Comparison of ENCODE assay signal across 8 cellular contexts in the genomic region with DNA sequence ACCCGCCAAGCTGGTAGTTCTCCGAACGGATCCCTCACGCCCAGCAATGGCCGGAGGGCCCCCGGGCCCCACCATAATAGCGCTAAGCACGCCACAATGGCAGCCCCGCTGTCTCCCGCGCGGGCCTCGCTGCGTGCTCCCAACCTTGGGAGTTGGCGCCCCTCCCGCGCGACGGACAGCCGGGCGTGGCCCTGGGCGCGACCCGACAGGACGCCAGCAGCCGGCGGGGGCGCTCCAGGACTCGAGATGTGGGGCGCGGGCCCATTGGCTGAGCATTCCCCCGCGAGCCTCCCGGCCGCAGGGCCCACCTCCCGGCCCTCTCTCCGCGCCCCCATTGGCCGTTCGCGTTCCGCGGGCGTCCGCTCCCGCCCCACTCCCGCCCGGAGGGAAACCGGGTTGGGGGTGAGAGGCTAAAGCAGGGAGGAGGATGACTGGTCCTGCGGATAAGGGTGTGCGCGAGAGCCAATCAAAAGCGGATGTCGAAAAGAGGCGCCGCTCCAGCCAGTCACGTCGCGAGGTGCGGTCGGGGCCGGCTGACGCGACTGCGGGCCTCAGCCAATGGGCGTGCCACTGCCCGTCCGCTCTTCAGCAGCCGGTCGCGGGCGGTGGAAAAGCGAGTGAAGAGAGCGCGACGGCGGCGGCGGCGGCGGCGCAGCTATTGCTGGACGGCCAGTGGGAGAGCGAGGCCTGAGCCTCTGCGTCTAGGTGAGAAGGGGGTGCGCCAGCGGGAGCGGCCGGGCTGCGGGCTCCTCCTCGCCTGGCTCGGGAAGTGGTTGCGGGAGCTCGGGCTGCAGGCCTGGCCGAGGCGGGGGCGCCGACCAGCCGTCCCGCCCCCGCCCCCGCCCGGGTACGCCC.
DNase-seq lines count a peak whose midpoint lies in the region; ATAC-seq and TF ChIP-seq lines count a peak whose summit lies in the region.

A gene with protein sequence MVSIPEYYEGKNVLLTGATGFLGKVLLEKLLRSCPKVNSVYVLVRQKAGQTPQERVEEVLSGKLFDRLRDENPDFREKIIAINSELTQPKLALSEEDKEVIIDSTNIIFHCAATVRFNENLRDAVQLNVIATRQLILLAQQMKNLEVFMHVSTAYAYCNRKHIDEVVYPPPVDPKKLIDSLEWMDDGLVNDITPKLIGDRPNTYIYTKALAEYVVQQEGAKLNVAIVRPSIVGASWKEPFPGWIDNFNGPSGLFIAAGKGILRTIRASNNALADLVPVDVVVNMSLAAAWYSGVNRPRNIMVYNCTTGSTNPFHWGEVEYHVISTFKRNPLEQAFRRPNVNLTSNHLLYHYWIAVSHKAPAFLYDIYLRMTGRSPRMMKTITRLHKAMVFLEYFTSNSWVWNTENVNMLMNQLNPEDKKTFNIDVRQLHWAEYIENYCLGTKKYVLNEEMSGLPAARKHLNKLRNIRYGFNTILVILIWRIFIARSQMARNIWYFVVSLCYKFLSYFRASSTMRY (plus strand): TSS at position 567 of the 855 bp plus-strand sequence. CDS start 26,098 bp downstream, outside the sequence.

- DNase-seq in AG10803 (ENCODE audit: low read depth) (peak; percentile 99), NCI-H345 treated with DMSO at 0.1 percent for 48 hours (lab: John Stamatoyannopoulos, UW; ENCODE audit: unreplicated experiment) (peak; percentile 94), inferior parietal cortex (ENCODE audit: extremely low spot score) (peak; percentile 97)
- peak; percentile 94 for DNase-seq in activated CD4-positive, CD25-positive, alpha-beta regulatory T cell treated with anti-CD3 and anti-CD28 coated beads, Interleukin-2, amount 50 U/mL, for 16 hours (ENCODE audit: low read depth, low spot score)
- DNase-seq in central memory CD8-positive, alpha-beta T cell (ENCODE audit: low spot score in 2 of 2): peak; percentile 86 to 93
- peak; percentile 93 for DNase-seq in stimulated activated CD4-positive, alpha-beta T cell treated with anti-CD3 and anti-CD28 coated beads, Interleukin-12 subunit alpha, Interleukin-12 subunit beta, amount 100 ng/mL, for 4 hours

- TF ChIP-seq CTCF in AG10803 (conservative IDR thresholded peaks at IDR 0.05; ENCODE audit: low read length): peak; percentile 38

- peaks cover 49% of the 10 kb centered on the region for H3K4me1 Mint-ChIP-seq in central memory CD8-positive, alpha-beta T cell

- peak within 1 kb of the TSS; percentile 98 for H3K4me3 Mint-ChIP-seq in central memory CD8-positive, alpha-beta T cell

- H3K9me3 Mint-ChIP-seq in central memory CD8-positive, alpha-beta T cell: no peaks in the 10 kb centered on the region

- H3K4me3 ChIP-seq in AG10803 (ENCODE audit: low read length): peak within 1 kb of the TSS; percentile 83

- peak; percentile 91 for ATAC-seq in GM19023 (IDR thresholded peaks at IDR 0.05; ENCODE audit: unreplicated experiment)
- ATAC-seq in HG03280 (IDR thresholded peaks at IDR 0.05; ENCODE audit: unreplicated experiment): peak; percentile 89
- ATAC-seq in central memory CD8-positive, alpha-beta T cell (replicated peaks; ENCODE audit: extremely low read depth, poor library complexity, severe bottlenecking): peak; percentile 94

- peaks cover 9% of the 10 kb centered on the region for H3K36me3 Mint-ChIP-seq in central memory CD8-positive, alpha-beta T cell (ENCODE audit: insufficient read depth)

- peaks cover 11% of the 10 kb centered on the region for H3K27me3 Mint-ChIP-seq in central memory CD8-positive, alpha-beta T cell

- H3K27ac Mint-ChIP-seq in central memory CD8-positive, alpha-beta T cell (ENCODE audit: low read depth): peak within 1 kb of the TSS; percentile 98

Comparison
In these comparisons a context has a peak if more than half of its experiments do, and no peak if none do; other contexts are left out.
1. Peak in every context shown above with its lines: DNase-seq, ATAC-seq and H3K4me3 ChIP-seq.